Comparison of ENCODE assay signal across 11 cellular contexts in genomic region chr16:29876186-29876577, GRCh38. TPM values are rescaled to one million over a fixed set of nuclear protein-coding genes. Genes with fewer than 3 reads are reported as not detected.
A peak's percentile ranks its signal among the peaks of the same experiment; 100 is the strongest.
DNase-seq lines count a peak whose midpoint lies in the region; ATAC-seq and TF ChIP-seq lines count a peak whose summit lies in the region.
"Had no signal": no experiment of that assay in that cellular context is flagged by ENCODE, and none has a peak within 500 bp of the region (broad histone marks: within the 10 kb centered on the region; RNA-seq: fewer than 3 reads in every experiment).

No MANE protein-coding gene starts in this region.

- peak overlapping the region; percentile 50 for H3K4me2 ChIP-seq in smooth muscle cell

- no peaks in the 10 kb centered on the region for H4K20me1 ChIP-seq in smooth muscle cell (ENCODE audit: low read depth)

- H3K4me3 Mint-ChIP-seq in T-helper 2 cell treated with Interferon-gamma antibody and Interleukin-4, amounts not matched to agents 5 μg/mL and 100 μg/mL, for 36 hours, result peak overlapping the region; percentile 61
- H3K4me3 Mint-ChIP-seq in activated B cell treated with CpG ODN at 0.5 μM for 24 hours, result peak overlapping the region; percentile 64
- peak overlapping the region; percentile 4 for H3K4me3 Mint-ChIP-seq in glutamatergic neuron (ENCODE audit: unreplicated experiment)

- no peaks in the 10 kb centered on the region for H3F3A ChIP-seq in smooth muscle cell (ENCODE audit: low read depth)

- WGBS in smooth muscle cell (ENCODE audit: low lambda C conversion rate), result 33% methylated on average over 16 of the region's 17 CpGs
- WGBS in aorta, 2 donors, result 30 to 36% methylated on average over 17 of the region's 17 CpGs

- no peak overlapping the region for H3K4me3 ChIP-seq in smooth muscle cell
- H3K4me3 ChIP-seq in aorta (ENCODE audit: low read length in 2 of 2), result no peak overlapping the region

- no peaks in the 10 kb centered on the region for H3K9me3 ChIP-seq in smooth muscle cell (replicated peaks; ENCODE audit: low read depth)
- no peaks in the 10 kb centered on the region for H3K9me3 ChIP-seq in aorta (ENCODE audit: control insufficient read depth, low read length)

- TF ChIP-seq CTCF in activated B cell treated with CpG ODN at 0.5 μM for 24 hours (IDR thresholded peaks at IDR 0.05) (no peak), glutamatergic neuron (IDR thresholded peaks at IDR 0.05; ENCODE audit: partially characterized antibody, unreplicated experiment) (no peak), smooth muscle cell (IDR thresholded peaks at IDR 0.05; ENCODE audit: borderline replicate concordance, insufficient read depth, poor library complexity, severe bottlenecking) (no peak)

- H3K9ac ChIP-seq in smooth muscle cell (ENCODE audit: low read depth), result no peak overlapping the region

- no peaks in the 10 kb centered on the region for H3K4me1 ChIP-seq in smooth muscle cell (ENCODE audit: low read depth)
- no peaks in the 10 kb centered on the region for H3K4me1 ChIP-seq in aorta (ENCODE audit: control insufficient read depth in 1 of 2, insufficient read depth in 2 of 2, low read length in 2 of 2)

- intact Hi-C loops in activated B cell treated with CpG ODN at 0.5 μM for 24 hours (cut with micrococcal nuclease), result loop anchor here (2.0 kb wide), 1 partner anchor 13 kb away; the partner anchor contains the start of gene CDIPT
- intact Hi-C loops in aorta (cut with DNase I), result no loop called here

- H3K79me2 ChIP-seq in smooth muscle cell (ENCODE audit: low read depth), result no peaks in the 10 kb centered on the region

- H3K36me3 ChIP-seq in smooth muscle cell (ENCODE audit: low read depth) (no peaks in the 10 kb centered on the region), aorta (ENCODE audit: control insufficient read depth in 1 of 2, insufficient read depth in 2 of 2, low read length in 1 of 2) (no peaks in the 10 kb centered on the region)

- CTCF ChIA-PET in activated B cell treated with CpG ODN at 0.5 μM for 24 hours (lab: Charles Lee), result no interaction called here

- no peak for ATAC-seq in activated B cell treated with CpG ODN at 0.5 μM for 24 hours (ENCODE audit: low read depth)
- ATAC-seq in aorta (ENCODE audit: low FRiP score), result no peak
- ATAC-seq in GM18868 (IDR thresholded peaks at IDR 0.05; ENCODE audit: unreplicated experiment), result no peak

- no peaks in the 10 kb centered on the region for H3K9me3 Mint-ChIP-seq in T-helper 2 cell treated with Interferon-gamma antibody and Interleukin-4, amounts not matched to agents 5 μg/mL and 100 μg/mL, for 36 hours
- H3K9me3 Mint-ChIP-seq in activated B cell treated with CpG ODN at 0.5 μM for 24 hours (peaks cover 2% of the 10 kb centered on the region), glutamatergic neuron (ENCODE audit: unreplicated experiment) (peaks cover 10% of the 10 kb centered on the region)

- POLR2A ChIA-PET in activated B cell treated with CpG ODN at 0.5 μM for 24 hours (lab: Charles Lee), result no interaction called here

- H3K27me3 Mint-ChIP-seq in T-helper 2 cell treated with Interferon-gamma antibody and Interleukin-4, amounts not matched to agents 5 μg/mL and 100 μg/mL, for 36 hours (ENCODE audit: low read depth), result peaks cover 20% of the 10 kb centered on the region
- H3K27me3 Mint-ChIP-seq in activated B cell treated with CpG ODN at 0.5 μM for 24 hours (peaks cover 28% of the 10 kb centered on the region), glutamatergic neuron (ENCODE audit: unreplicated experiment) (peaks cover 4% of the 10 kb centered on the region)

- peaks cover 6% of the 10 kb centered on the region for H3K4me1 Mint-ChIP-seq in T-helper 2 cell treated with Interferon-gamma antibody and Interleukin-4, amounts not matched to agents 5 μg/mL and 100 μg/mL, for 36 hours (ENCODE audit: low read depth)
- peaks cover 17% of the 10 kb centered on the region for H3K4me1 Mint-ChIP-seq in activated B cell treated with CpG ODN at 0.5 μM for 24 hours
- H3K4me1 Mint-ChIP-seq in glutamatergic neuron (ENCODE audit: low read depth, unreplicated experiment), result no peaks in the 10 kb centered on the region

- H3K36me3 Mint-ChIP-seq in T-helper 2 cell treated with Interferon-gamma antibody and Interleukin-4, amounts not matched to agents 5 μg/mL and 100 μg/mL, for 36 hours (ENCODE audit: low read depth), result no peaks in the 10 kb centered on the region
- no peaks in the 10 kb centered on the region for H3K36me3 Mint-ChIP-seq in activated B cell treated with CpG ODN at 0.5 μM for 24 hours (ENCODE audit: low read depth)
- H3K36me3 Mint-ChIP-seq in glutamatergic neuron (ENCODE audit: unreplicated experiment), result peaks cover 18% of the 10 kb centered on the region

- H3K27ac ChIP-seq in smooth muscle cell (ENCODE audit: low read depth), result no peak overlapping the region
- H3K27ac ChIP-seq in aorta (ENCODE audit: low read depth in 1 of 2, low read length in 2 of 2), result no peak overlapping the region
- H3K27ac ChIP-seq: VCaP had no signal

- H2AFZ ChIP-seq in smooth muscle cell (ENCODE audit: low read depth), result no peak overlapping the region

- no peak for DNase-seq in T-helper 2 cell treated with Interferon-gamma antibody and Interleukin-4, amounts not matched to agents 5 μg/mL and 100 μg/mL, for 36 hours (ENCODE audit: low spot score)
- DNase-seq in T-helper 2 cell (no peak), activated B cell treated with CpG ODN at 0.5 μM for 24 hours (no peak), glutamatergic neuron (no peak), smooth muscle cell (lab: John Stamatoyannopoulos, UW; ENCODE audit: unreplicated experiment) (no peak), SHP77 treated with DMSO at 0.1 percent for 48 hours (lab: John Stamatoyannopoulos, UW) (no peak), aorta (no peak)
- DNase-seq: 8988T, MV-4-11 had no signal

- H3K27me3 ChIP-seq in smooth muscle cell (ENCODE audit: low read depth), result peaks cover 19% of the 10 kb centered on the region
- no peaks in the 10 kb centered on the region for H3K27me3 ChIP-seq in aorta (ENCODE audit: control insufficient read depth in 1 of 2, insufficient read depth in 2 of 2, low read length in 1 of 2)

- H3K27ac Mint-ChIP-seq in T-helper 2 cell treated with Interferon-gamma antibody and Interleukin-4, amounts not matched to agents 5 μg/mL and 100 μg/mL, for 36 hours, result no peak overlapping the region
- H3K27ac Mint-ChIP-seq in activated B cell treated with CpG ODN at 0.5 μM for 24 hours (no peak overlapping the region), glutamatergic neuron (ENCODE audit: unreplicated experiment) (no peak overlapping the region)

RNA-seq across cellular contexts. Expression of gene CDIPT, which starts 13.2 kb away (rescaled TPM):
- total RNA-seq in activated B cell treated with CpG ODN at 0.5 μM for 24 hours (28.7 and 29.8 TPM in 2 replicates), glutamatergic neuron (ENCODE audit: unreplicated experiment) (71.0 TPM), smooth muscle cell (61.4 and 63.2 TPM in 2 replicates), aorta (10 to 100 TPM; 63.6 to 81.1 TPM)
- polyA plus RNA-seq in smooth muscle cell (90.7 and 118 TPM in 2 replicates), aorta (10 to 100 TPM; 60.9 to 98.0 TPM)

RNA-seq across cellular contexts. Expression of gene SEZ6L2, which starts 23.2 kb away (rescaled TPM):
- total RNA-seq in activated B cell treated with CpG ODN at 0.5 μM for 24 hours (not detected in 2 replicates), glutamatergic neuron (ENCODE audit: unreplicated experiment) (176 TPM), smooth muscle cell (23.8 and 178 TPM in 2 replicates), aorta (1 to 10 TPM in 1 of 2 donors, under 1 TPM in 1; 0.71 to 1.4 TPM)
- polyA plus RNA-seq in smooth muscle cell (37.5 and 46.1 TPM in 2 replicates), aorta (under 1 TPM; 0.56 to 0.63 TPM)

RNA-seq across cellular contexts. Expression of gene ASPHD1, which starts 24.1 kb away (rescaled TPM):
- total RNA-seq in activated B cell treated with CpG ODN at 0.5 μM for 24 hours (0.12 TPM in 1 of 2 replicates, not detected in the other), glutamatergic neuron (ENCODE audit: unreplicated experiment) (56.4 TPM), smooth muscle cell (4.1 and 7.1 TPM in 2 replicates), aorta (under 1 TPM; 0.39 to 0.48 TPM)
- polyA plus RNA-seq in smooth muscle cell (26.1 and 28.8 TPM in 2 replicates), aorta (under 1 TPM in 1 of 2 donors, not detected in 1; 0.46 TPM)

RNA-seq across cellular contexts. Expression of gene KCTD13, which starts 49.8 kb away (rescaled TPM):
- total RNA-seq in activated B cell treated with CpG ODN at 0.5 μM for 24 hours (37.5 and 44.4 TPM in 2 replicates), glutamatergic neuron (ENCODE audit: unreplicated experiment) (18.4 TPM), smooth muscle cell (8.0 and 16.3 TPM in 2 replicates), aorta (10 to 100 TPM; 25.0 to 31.4 TPM)
- polyA plus RNA-seq in smooth muscle cell (23.6 and 30.5 TPM in 2 replicates), aorta (10 to 100 TPM in 1 of 2 donors, 1 to 10 TPM in 1; 5.3 to 20.8 TPM)

RNA-seq across cellular contexts. Expression of gene MVP, which starts 55.9 kb away (rescaled TPM):
- total RNA-seq in activated B cell treated with CpG ODN at 0.5 μM for 24 hours, result 177 and 179 TPM in 2 replicates
- 82.7 TPM for total RNA-seq in glutamatergic neuron (ENCODE audit: unreplicated experiment)
- total RNA-seq in smooth muscle cell, result 47.5 and 57.4 TPM in 2 replicates
- 110 and 123 TPM in 2 replicates for polyA plus RNA-seq in smooth muscle cell
- total RNA-seq in aorta, result 100 to 1,000 TPM; 138 to 184 TPM
- polyA plus RNA-seq in aorta, result 100 to 1,000 TPM in 1 of 2 donors, 10 to 100 TPM in 1; 76.8 to 186 TPM

Comparison
In these comparisons a context has a peak if more than half of its experiments do, and no peak if none do; other contexts are left out.
1. H3K4me3 Mint-ChIP-seq: peak in every context shown above with its lines; median percentile 64 in activated B cell treated with CpG ODN at 0.5 μM for 24 hours; 61 in T-helper 2 cell treated with Interferon-gamma antibody and Interleukin-4, amounts not matched to agents 5 μg/mL and 100 μg/mL, for 36 hours; 4 in glutamatergic neuron.
2. RNA of gene SEZ6L2, which starts 23.2 kb away (total RNA-seq): 23.8 to 178 TPM in smooth muscle cell and 176 TPM in glutamatergic neuron (single experiment); 0.71 to 1.4 TPM in aorta and not detected in activated B cell treated with CpG ODN at 0.5 μM for 24 hours; every median in the first group is over 10 times any median in the second.